19 cellular contexts compared by ENCODE assay signal in genomic region chr16:1821861-1822611, GRCh38. TPM values are rescaled to one million over a fixed set of nuclear protein-coding genes. Genes with fewer than 3 reads are reported as not detected.
DNase-seq lines count a peak whose midpoint lies in the region; ATAC-seq, FAIRE-seq and TF ChIP-seq lines count a peak whose summit lies in the region.
"Had no signal": no experiment of that assay in that cellular context is flagged by ENCODE, and none has a peak within 500 bp of the region (broad histone marks: within the 10 kb centered on the region; RNA-seq: fewer than 3 reads in every experiment).

No MANE protein-coding gene starts in this region.

- FAIRE-seq in urothelium cell line (lab: Jason Lieb, UNC): peak; percentile 37
- FAIRE-seq: A549, GM12878, HTR-8/SVneo had no signal

- 78% methylated on average over 24 of the region's 24 CpGs for WGBS in liver

- intact Hi-C loops in PC-3 (cut with micrococcal nuclease): no loop called here

- ATAC-seq in PC-3: no peak
- ATAC-seq: A549; CD8-positive, alpha-beta T cell; GM12878; GM23338 had no signal

- no peaks in the 10 kb centered on the region for H3K9me2 ChIP-seq in PC-3 (replicated peaks; ENCODE audit: low read length)

- H3K27me3 Mint-ChIP-seq in chondrocyte (ENCODE audit: low read depth): no peaks in the 10 kb centered on the region

- peaks cover 5% of the 10 kb centered on the region; the same call in 1 of the 2 replicates for H3K4me1 ChIP-seq in PC-3 (ENCODE audit: insufficient read depth, low read length)
- H3K4me1 ChIP-seq in liver (ENCODE audit: control insufficient read depth in 4 of 4, insufficient read depth in 4 of 4, low read length in 3 of 4): peaks cover 11 to 85% (median 77%) of the 10 kb centered on the region in 4 donors

- CTCF ChIA-PET in PC-3 (lab: Charles Lee): no interaction called here

- BruUV-seq in PC-3 (replicated peaks; lab: Mats Ljungman, UMichigan): no TSS peak

- H3K9me3 ChIP-seq in PC-3 (ENCODE audit: low read length): no peaks in the 10 kb centered on the region
- no peaks in the 10 kb centered on the region for H3K9me3 ChIP-seq in liver (ENCODE audit: control insufficient read depth in 4 of 4, low read length in 3 of 4)
- H3K9me3 ChIP-seq: A549 had no signal

- no peaks in the 10 kb centered on the region for H3F3A ChIP-seq in PC-3 (ENCODE audit: low read length, unreplicated experiment)

- peak overlapping the region; percentile 19; the same call in 1 of the 2 replicates for H3K4me2 ChIP-seq in PC-3 (ENCODE audit: low read length)
- H3K4me2 ChIP-seq: A549, GM23338 had no signal

- no peak overlapping the region for H3K4me3 ChIP-seq in PC-3 (ENCODE audit: low read length)
- H3K4me3 ChIP-seq in liver (ENCODE audit: low read depth in 1 of 3, low read length in 3 of 3): no peak overlapping the region
- H3K4me3 ChIP-seq: A549, GM12878, GM23338 had no signal

- H3K27ac ChIP-seq in PC-3 (ENCODE audit: low read length) (no peak overlapping the region), liver (ENCODE audit: low read depth in 1 of 2, low read length in 2 of 2) (peak overlapping the region; percentile 1 to 35)
- H3K27ac ChIP-seq: A549 had no signal

- H3K9ac ChIP-seq in PC-3 (ENCODE audit: low read length): no peak overlapping the region
- no peak overlapping the region for H3K9ac ChIP-seq in liver (ENCODE audit: low read depth in 1 of 2, low read length in 2 of 2)

- H3K27me3 ChIP-seq in PC-3 (ENCODE audit: low read length) (no peaks in the 10 kb centered on the region), liver (ENCODE audit: control insufficient read depth in 4 of 4, insufficient read depth in 4 of 4, low read length in 3 of 4) (no peaks in the 10 kb centered on the region)

- TF ChIP-seq CTCF in PC-3 (conservative IDR thresholded peaks at IDR 0.05; ENCODE audit: low read depth, low read length): no peak
- TF ChIP-seq CTCF in chondrocyte (IDR thresholded peaks at IDR 0.05): no peak
- TF ChIP-seq CTCF in liver (IDR thresholded peaks at IDR 0.05; ENCODE audit: low read depth, low read length, missing input control): no peak

- no peak overlapping the region for H3K27ac Mint-ChIP-seq in chondrocyte (ENCODE audit: unreplicated experiment)
- H3K27ac Mint-ChIP-seq: CD8-positive, alpha-beta T cell; GM23338 had no signal

- no peaks in the 10 kb centered on the region for H4K20me1 ChIP-seq in PC-3 (ENCODE audit: low read length)

- no peak for TF ChIP-seq RAD21 in liver (IDR thresholded peaks at IDR 0.05)

- H3K36me3 Mint-ChIP-seq in chondrocyte (ENCODE audit: low read depth): peaks cover 3% of the 10 kb centered on the region

- peaks cover 15% of the 10 kb centered on the region for H3K79me2 ChIP-seq in PC-3 (ENCODE audit: low read length)

- H3K36me3 ChIP-seq in PC-3 (ENCODE audit: low read depth, low read length) (no peaks in the 10 kb centered on the region), liver (ENCODE audit: control insufficient read depth in 4 of 4, insufficient read depth in 3 of 4, low read depth in 1 of 4, low read length in 3 of 4) (peaks cover 10 to 21% (median 20%) of the 10 kb centered on the region in 4 donors)

- no peak overlapping the region for H3K4me3 Mint-ChIP-seq in chondrocyte (ENCODE audit: unreplicated experiment)
- H3K4me3 Mint-ChIP-seq: CD14-positive monocyte; CD8-positive, alpha-beta T cell; GM23338 had no signal

- POLR2A ChIA-PET in PC-3 (lab: Charles Lee; ENCODE audit: unreplicated experiment): no interaction called here

- DNase-seq in PC-3 (peak; percentile 22), chondrocyte (ENCODE audit: low spot score) (peak; percentile 81), urothelium cell line (ENCODE audit: low spot score) (no peak), DMS114 treated with DMSO at 0.1 percent for 48 hours (lab: John Stamatoyannopoulos, UW; ENCODE audit: unreplicated experiment) (no peak), NCI-H1105 (lab: John Stamatoyannopoulos, UW) (no peak)
- no peak for DNase-seq in NK-92 treated with Interleukin-12 subunit alpha and Interleukin-12 subunit beta, amount 100 ng/mL, for 24 hours (lab: John Stamatoyannopoulos, UW)
- DNase-seq: CD8-positive, alpha-beta T cell; COR-L47; DMS79; H7 had no signal

- H2AFZ ChIP-seq in PC-3 (ENCODE audit: low read length): no peak overlapping the region
- H2AFZ ChIP-seq: GM23338 had no signal

- no peaks in the 10 kb centered on the region for H3K9me3 Mint-ChIP-seq in chondrocyte (ENCODE audit: low read depth)
- H3K9me3 Mint-ChIP-seq: CD14-positive monocyte; CD8-positive, alpha-beta T cell; GM23338 had no signal

- H3K4me1 Mint-ChIP-seq in chondrocyte (ENCODE audit: low read depth): peaks cover 19% of the 10 kb centered on the region
- H3K4me1 Mint-ChIP-seq: GM23338 had no signal

TF ChIP-seq in liver, 16 proteins besides CTCF, POLR2A, EP300 and RAD21:
- TF ChIP-seq HNF4G (IDR thresholded peaks at IDR 0.05) (no peak), REST (IDR thresholded peaks at IDR 0.05) (no peak), YY1 (IDR thresholded peaks at IDR 0.05) (no peak), ZBTB33 (IDR thresholded peaks at IDR 0.05) (no peak), FOXA1 (IDR thresholded peaks at IDR 0.05) (no peak)

RNA-seq across cellular contexts. Expression of gene HAGH, which starts 4.6 kb away (rescaled TPM):
- total RNA-seq in PC-3 (2014; rRNA removed) (96.9 and 99.5 TPM in 2 replicates), chondrocyte (46.5 to 56.7 TPM (median 55.1 TPM) in 3 replicates), liver (100 to 1,000 TPM; 219 to 252 TPM)
- 100 to 1,000 TPM; 169 to 188 TPM for polyA plus RNA-seq in liver

RNA-seq across cellular contexts. Expression of gene FAHD1, which starts 5.0 kb away (rescaled TPM):
- total RNA-seq in PC-3 (2014; rRNA removed) (37.5 and 47.5 TPM in 2 replicates), chondrocyte (25.8 to 27.1 TPM (median 25.9 TPM) in 3 replicates), liver (10 to 100 TPM; 71.9 to 84.2 TPM)
- 10 to 100 TPM; 42.7 to 50.9 TPM for polyA plus RNA-seq in liver

RNA-seq across cellular contexts. Expression of gene IGFALS, which starts 28.5 kb away (rescaled TPM):
- total RNA-seq in PC-3 (2014; rRNA removed) (not detected in 2 replicates), chondrocyte (0.12 to 0.31 TPM in 2 of 3 replicates, not detected in the other), liver (100 to 1,000 TPM in 1 of 2 donors, 10 to 100 TPM in 1; 19.8 to 161 TPM)
- polyA plus RNA-seq in liver: 10 to 100 TPM; 62.6 to 74.2 TPM
- total RNA-seq: G401, GM23338, H7 had no signal
- polyA plus RNA-seq: AG04450, BJ, CD14-positive monocyte had no signal

RNA-seq across cellular contexts. Expression of gene NUBP2, which starts 39.3 kb away (rescaled TPM):
- total RNA-seq in PC-3 (2014; rRNA removed): 95.1 and 128 TPM in 2 replicates
- 36.5 to 46.0 TPM (median 40.7 TPM) in 3 replicates for total RNA-seq in chondrocyte
- total RNA-seq in liver: 10 to 100 TPM; 28.9 to 80.9 TPM
- polyA plus RNA-seq in liver: 10 to 100 TPM; 51.8 to 56.3 TPM

RNA-seq across cellular contexts. Expression of gene SPSB3, which starts 39.7 kb away (rescaled TPM):
- 27.4 and 30.4 TPM in 2 replicates for total RNA-seq in PC-3 (2014; rRNA removed)
- 30.8 to 32.1 TPM (median 31.5 TPM) in 3 replicates for total RNA-seq in chondrocyte
- 10 to 100 TPM; 27.7 to 44.5 TPM for total RNA-seq in liver
- 10 to 100 TPM; 31.1 to 60.5 TPM for polyA plus RNA-seq in liver

Comparison
In these comparisons a context has a peak if more than half of its experiments do, and no peak if none do; other contexts are left out.
1. DNase-seq: peak in PC-3 (single experiment) and chondrocyte (single experiment); none in urothelium cell line (single experiment), DMS114 treated with DMSO at 0.1 percent for 48 hours (single experiment), NK-92 treated with Interleukin-12 subunit alpha and Interleukin-12 subunit beta, amount 100 ng/mL, for 24 hours (single experiment) and NCI-H1105 (single experiment).
2. RNA of gene IGFALS, which starts 28.5 kb away (total RNA-seq): 19.8 to 161 TPM in liver; 0.12 to 0.31 TPM in chondrocyte and not detected in PC-3; every median in the first group is over 10 times any median in the second.